ENCODE assay signal across 1 cellular context in the genomic region with DNA sequence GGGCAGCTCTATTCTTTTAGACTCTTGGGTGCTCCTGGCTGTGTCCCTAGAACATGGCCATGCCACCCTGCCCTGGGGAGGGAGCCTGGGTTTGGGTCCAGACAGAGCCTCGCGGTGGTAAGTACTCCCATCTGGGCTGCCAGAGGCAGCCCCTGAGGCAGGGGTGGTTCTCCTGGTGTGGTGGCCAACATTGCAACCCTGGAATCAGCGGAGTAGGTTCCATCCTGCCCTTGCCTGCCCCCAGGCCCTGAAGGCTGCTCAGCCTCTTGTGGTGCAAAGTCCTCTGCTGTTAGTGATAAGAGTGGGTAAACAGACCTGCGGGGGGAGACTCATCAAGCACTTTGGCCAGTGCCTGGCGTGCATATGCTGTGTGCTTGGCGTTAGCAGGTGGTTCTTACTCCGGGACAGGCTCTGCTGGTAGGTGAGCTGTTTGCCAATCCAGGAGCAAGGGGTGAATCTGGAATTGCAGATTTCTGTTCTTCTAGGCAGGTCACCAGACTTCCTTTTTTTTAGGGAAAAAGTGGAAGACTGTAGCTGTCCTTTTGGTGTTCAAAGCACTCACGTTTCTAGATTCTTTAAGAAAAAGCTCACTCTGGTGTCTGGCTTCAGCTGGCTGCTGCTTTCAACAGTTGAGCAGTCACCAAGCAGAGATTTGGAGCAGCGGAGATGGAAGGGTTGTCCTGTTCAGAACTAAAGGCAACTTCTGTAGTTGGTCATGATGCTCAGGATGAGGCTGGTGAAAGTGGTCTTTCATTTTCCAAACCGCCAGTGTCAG.
A peak's percentile ranks its signal among the peaks of the same experiment; 100 is the strongest.
TF ChIP-seq lines count a peak whose summit lies in the region.

No MANE protein-coding gene starts in this region.

TF ChIP-seq in HepG2, 621 proteins besides CTCF, POLR2A, EP300 and RAD21 (continued from another document and continues in another):
- TF ChIP-seq, protein P1, sequence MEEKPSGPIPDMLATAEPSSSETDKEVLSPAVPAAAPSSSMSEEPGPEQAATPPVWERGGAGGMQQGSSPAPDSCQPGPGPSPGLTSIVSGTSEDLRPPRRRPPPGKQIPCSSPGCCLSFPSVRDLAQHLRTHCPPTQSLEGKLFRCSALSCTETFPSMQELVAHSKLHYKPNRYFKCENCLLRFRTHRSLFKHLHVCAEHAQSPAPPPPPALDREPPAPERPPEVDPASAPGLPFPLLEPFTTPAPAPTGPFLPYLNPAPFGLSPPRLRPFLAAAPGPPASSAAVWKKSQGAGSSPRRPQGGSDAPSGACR (CRISPR knock-in tag; IDR thresholded peaks at IDR 0.05), result peak; percentile 97
- TF ChIP-seq, protein P2, sequence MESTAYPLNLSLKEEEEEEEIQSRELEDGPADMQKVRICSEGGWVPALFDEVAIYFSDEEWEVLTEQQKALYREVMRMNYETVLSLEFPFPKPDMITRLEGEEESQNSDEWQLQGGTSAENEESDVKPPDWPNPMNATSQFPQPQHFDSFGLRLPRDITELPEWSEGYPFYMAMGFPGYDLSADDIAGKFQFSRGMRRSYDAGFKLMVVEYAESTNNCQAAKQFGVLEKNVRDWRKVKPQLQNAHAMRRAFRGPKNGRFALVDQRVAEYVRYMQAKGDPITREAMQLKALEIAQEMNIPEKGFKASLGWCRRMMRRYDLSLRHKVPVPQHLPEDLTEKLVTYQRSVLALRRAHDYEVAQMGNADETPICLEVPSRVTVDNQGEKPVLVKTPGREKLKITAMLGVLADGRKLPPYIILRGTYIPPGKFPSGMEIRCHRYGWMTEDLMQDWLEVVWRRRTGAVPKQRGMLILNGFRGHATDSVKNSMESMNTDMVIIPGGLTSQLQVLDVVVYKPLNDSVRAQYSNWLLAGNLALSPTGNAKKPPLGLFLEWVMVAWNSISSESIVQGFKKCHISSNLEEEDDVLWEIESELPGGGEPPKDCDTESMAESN (CRISPR knock-in tag; conservative IDR thresholded peaks at IDR 0.05), result peak; percentile 97
- peak; percentile 96; the same call in 1 of the 2 replicates for TF ChIP-seq GATA4 (IDR thresholded peaks at IDR 0.05; ENCODE audit: borderline replicate concordance, low read depth)
- TF ChIP-seq HES4 (CRISPR knock-in tag; IDR thresholded peaks at IDR 0.05; ENCODE audit: borderline replicate concordance), result no peak
- peak; percentile 96; the same call in 1 of the 2 replicates for TF ChIP-seq ZKSCAN8 (CRISPR knock-in tag; IDR thresholded peaks at IDR 0.05; ENCODE audit: borderline replicate concordance)
- TF ChIP-seq, protein P3, sequence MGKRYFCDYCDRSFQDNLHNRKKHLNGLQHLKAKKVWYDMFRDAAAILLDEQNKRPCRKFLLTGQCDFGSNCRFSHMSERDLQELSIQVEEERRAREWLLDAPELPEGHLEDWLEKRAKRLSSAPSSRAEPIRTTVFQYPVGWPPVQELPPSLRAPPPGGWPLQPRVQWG (CRISPR knock-in tag; IDR thresholded peaks at IDR 0.05; ENCODE audit: borderline replicate concordance, low read depth), result no peak
- TF ChIP-seq HNRNPLL (IDR thresholded peaks at IDR 0.05; ENCODE audit: low read depth, low read length, poor library complexity, severe bottlenecking), result peak; percentile 47
- no peak for TF ChIP-seq SNRNP70 (IDR thresholded peaks at IDR 0.05; ENCODE audit: low read depth, low read length)
- TF ChIP-seq ZIK1 (CRISPR knock-in tag; IDR thresholded peaks at IDR 0.05; ENCODE audit: borderline replicate concordance, low read depth), result no peak; the same call in 1 of the 2 replicates
- TF ChIP-seq ZSCAN25 (CRISPR knock-in tag; IDR thresholded peaks at IDR 0.05), result peak; percentile 96
- TF ChIP-seq ZNF572 (CRISPR knock-in tag; IDR thresholded peaks at IDR 0.05), result 0 out of 2 replicates have a peak, but pooled peaks have one; percentile 26
- peak; percentile 91; the same call in 1 of the 2 replicates for TF ChIP-seq SNAI1 (CRISPR knock-in tag; IDR thresholded peaks at IDR 0.05; ENCODE audit: borderline replicate concordance)
- peak; percentile 82 for TF ChIP-seq ZNF670 (CRISPR knock-in tag; IDR thresholded peaks at IDR 0.05; ENCODE audit: borderline replicate concordance)
- peak; percentile 97 for TF ChIP-seq XRCC5 (optimal IDR thresholded peaks at IDR 0.05; ENCODE audit: low read length)
- TF ChIP-seq, protein P4, sequence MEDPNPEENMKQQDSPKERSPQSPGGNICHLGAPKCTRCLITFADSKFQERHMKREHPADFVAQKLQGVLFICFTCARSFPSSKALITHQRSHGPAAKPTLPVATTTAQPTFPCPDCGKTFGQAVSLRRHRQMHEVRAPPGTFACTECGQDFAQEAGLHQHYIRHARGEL (CRISPR knock-in tag; IDR thresholded peaks at IDR 0.05), result no peak
- TF ChIP-seq ETV6 (CRISPR knock-in tag; conservative IDR thresholded peaks at IDR 0.05), result 0 out of 2 replicates have a peak, but pooled peaks have one; percentile 29
- TF ChIP-seq, protein P5, sequence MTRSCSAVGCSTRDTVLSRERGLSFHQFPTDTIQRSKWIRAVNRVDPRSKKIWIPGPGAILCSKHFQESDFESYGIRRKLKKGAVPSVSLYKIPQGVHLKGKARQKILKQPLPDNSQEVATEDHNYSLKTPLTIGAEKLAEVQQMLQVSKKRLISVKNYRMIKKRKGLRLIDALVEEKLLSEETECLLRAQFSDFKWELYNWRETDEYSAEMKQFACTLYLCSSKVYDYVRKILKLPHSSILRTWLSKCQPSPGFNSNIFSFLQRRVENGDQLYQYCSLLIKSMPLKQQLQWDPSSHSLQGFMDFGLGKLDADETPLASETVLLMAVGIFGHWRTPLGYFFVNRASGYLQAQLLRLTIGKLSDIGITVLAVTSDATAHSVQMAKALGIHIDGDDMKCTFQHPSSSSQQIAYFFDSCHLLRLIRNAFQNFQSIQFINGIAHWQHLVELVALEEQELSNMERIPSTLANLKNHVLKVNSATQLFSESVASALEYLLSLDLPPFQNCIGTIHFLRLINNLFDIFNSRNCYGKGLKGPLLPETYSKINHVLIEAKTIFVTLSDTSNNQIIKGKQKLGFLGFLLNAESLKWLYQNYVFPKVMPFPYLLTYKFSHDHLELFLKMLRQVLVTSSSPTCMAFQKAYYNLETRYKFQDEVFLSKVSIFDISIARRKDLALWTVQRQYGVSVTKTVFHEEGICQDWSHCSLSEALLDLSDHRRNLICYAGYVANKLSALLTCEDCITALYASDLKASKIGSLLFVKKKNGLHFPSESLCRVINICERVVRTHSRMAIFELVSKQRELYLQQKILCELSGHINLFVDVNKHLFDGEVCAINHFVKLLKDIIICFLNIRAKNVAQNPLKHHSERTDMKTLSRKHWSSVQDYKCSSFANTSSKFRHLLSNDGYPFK (CRISPR knock-in tag; IDR thresholded peaks at IDR 0.05; ENCODE audit: borderline replicate concordance), result peak; percentile 73; the same call in 1 of the 2 replicates
- TF ChIP-seq SRF (IDR thresholded peaks at IDR 0.05; ENCODE audit: low read depth, low read length), result no peak
- peak; percentile 80; the same call in 1 of the 2 replicates for TF ChIP-seq POGZ (CRISPR knock-in tag; IDR thresholded peaks at IDR 0.05)
- TF ChIP-seq, protein P6, sequence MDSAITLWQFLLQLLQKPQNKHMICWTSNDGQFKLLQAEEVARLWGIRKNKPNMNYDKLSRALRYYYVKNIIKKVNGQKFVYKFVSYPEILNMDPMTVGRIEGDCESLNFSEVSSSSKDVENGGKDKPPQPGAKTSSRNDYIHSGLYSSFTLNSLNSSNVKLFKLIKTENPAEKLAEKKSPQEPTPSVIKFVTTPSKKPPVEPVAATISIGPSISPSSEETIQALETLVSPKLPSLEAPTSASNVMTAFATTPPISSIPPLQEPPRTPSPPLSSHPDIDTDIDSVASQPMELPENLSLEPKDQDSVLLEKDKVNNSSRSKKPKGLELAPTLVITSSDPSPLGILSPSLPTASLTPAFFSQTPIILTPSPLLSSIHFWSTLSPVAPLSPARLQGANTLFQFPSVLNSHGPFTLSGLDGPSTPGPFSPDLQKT (CRISPR knock-in tag; IDR thresholded peaks at IDR 0.05; ENCODE audit: borderline replicate concordance), result no peak
- TF ChIP-seq, protein P7, sequence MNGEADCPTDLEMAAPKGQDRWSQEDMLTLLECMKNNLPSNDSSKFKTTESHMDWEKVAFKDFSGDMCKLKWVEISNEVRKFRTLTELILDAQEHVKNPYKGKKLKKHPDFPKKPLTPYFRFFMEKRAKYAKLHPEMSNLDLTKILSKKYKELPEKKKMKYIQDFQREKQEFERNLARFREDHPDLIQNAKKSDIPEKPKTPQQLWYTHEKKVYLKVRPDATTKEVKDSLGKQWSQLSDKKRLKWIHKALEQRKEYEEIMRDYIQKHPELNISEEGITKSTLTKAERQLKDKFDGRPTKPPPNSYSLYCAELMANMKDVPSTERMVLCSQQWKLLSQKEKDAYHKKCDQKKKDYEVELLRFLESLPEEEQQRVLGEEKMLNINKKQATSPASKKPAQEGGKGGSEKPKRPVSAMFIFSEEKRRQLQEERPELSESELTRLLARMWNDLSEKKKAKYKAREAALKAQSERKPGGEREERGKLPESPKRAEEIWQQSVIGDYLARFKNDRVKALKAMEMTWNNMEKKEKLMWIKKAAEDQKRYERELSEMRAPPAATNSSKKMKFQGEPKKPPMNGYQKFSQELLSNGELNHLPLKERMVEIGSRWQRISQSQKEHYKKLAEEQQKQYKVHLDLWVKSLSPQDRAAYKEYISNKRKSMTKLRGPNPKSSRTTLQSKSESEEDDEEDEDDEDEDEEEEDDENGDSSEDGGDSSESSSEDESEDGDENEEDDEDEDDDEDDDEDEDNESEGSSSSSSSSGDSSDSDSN (CRISPR knock-in tag; IDR thresholded peaks at IDR 0.05), result peak; percentile 93
- TF ChIP-seq, protein P8, sequence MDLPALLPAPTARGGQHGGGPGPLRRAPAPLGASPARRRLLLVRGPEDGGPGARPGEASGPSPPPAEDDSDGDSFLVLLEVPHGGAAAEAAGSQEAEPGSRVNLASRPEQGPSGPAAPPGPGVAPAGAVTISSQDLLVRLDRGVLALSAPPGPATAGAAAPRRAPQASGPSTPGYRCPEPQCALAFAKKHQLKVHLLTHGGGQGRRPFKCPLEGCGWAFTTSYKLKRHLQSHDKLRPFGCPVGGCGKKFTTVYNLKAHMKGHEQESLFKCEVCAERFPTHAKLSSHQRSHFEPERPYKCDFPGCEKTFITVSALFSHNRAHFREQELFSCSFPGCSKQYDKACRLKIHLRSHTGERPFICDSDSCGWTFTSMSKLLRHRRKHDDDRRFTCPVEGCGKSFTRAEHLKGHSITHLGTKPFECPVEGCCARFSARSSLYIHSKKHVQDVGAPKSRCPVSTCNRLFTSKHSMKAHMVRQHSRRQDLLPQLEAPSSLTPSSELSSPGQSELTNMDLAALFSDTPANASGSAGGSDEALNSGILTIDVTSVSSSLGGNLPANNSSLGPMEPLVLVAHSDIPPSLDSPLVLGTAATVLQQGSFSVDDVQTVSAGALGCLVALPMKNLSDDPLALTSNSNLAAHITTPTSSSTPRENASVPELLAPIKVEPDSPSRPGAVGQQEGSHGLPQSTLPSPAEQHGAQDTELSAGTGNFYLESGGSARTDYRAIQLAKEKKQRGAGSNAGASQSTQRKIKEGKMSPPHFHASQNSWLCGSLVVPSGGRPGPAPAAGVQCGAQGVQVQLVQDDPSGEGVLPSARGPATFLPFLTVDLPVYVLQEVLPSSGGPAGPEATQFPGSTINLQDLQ (CRISPR knock-in tag; IDR thresholded peaks at IDR 0.05), result no peak
- TF ChIP-seq LCORL (IDR thresholded peaks at IDR 0.05), result 0 out of 2 replicates have a peak, but pooled peaks have one; percentile 10
- TF ChIP-seq LCORL (CRISPR knock-in tag; IDR thresholded peaks at IDR 0.05), result peak; percentile 99
- TF ChIP-seq, protein P9, sequence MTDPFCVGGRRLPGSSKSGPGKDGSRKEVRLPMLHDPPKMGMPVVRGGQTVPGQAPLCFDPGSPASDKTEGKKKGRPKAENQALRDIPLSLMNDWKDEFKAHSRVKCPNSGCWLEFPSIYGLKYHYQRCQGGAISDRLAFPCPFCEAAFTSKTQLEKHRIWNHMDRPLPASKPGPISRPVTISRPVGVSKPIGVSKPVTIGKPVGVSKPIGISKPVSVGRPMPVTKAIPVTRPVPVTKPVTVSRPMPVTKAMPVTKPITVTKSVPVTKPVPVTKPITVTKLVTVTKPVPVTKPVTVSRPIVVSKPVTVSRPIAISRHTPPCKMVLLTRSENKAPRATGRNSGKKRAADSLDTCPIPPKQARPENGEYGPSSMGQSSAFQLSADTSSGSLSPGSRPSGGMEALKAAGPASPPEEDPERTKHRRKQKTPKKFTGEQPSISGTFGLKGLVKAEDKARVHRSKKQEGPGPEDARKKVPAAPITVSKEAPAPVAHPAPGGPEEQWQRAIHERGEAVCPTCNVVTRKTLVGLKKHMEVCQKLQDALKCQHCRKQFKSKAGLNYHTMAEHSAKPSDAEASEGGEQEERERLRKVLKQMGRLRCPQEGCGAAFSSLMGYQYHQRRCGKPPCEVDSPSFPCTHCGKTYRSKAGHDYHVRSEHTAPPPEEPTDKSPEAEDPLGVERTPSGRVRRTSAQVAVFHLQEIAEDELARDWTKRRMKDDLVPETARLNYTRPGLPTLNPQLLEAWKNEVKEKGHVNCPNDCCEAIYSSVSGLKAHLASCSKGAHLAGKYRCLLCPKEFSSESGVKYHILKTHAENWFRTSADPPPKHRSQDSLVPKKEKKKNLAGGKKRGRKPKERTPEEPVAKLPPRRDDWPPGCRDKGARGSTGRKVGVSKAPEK (CRISPR knock-in tag; IDR thresholded peaks at IDR 0.05; ENCODE audit: borderline replicate concordance), result peak; percentile 82; the same call in 1 of the 2 replicates
- no peak; the same call in 1 of the 2 replicates for TF ChIP-seq CENPT (CRISPR knock-in tag; IDR thresholded peaks at IDR 0.05; ENCODE audit: low read depth)
- peak; percentile 99; the same call in 1 of the 2 replicates for TF ChIP-seq ZNF788 (CRISPR knock-in tag; IDR thresholded peaks at IDR 0.05; ENCODE audit: borderline replicate concordance)
- TF ChIP-seq NR3C1 (CRISPR knock-in tag; IDR thresholded peaks at IDR 0.05), result no peak
- no peak for TF ChIP-seq PHB2 (IDR thresholded peaks at IDR 0.05; ENCODE audit: partially characterized antibody)
- TF ChIP-seq, protein P10, sequence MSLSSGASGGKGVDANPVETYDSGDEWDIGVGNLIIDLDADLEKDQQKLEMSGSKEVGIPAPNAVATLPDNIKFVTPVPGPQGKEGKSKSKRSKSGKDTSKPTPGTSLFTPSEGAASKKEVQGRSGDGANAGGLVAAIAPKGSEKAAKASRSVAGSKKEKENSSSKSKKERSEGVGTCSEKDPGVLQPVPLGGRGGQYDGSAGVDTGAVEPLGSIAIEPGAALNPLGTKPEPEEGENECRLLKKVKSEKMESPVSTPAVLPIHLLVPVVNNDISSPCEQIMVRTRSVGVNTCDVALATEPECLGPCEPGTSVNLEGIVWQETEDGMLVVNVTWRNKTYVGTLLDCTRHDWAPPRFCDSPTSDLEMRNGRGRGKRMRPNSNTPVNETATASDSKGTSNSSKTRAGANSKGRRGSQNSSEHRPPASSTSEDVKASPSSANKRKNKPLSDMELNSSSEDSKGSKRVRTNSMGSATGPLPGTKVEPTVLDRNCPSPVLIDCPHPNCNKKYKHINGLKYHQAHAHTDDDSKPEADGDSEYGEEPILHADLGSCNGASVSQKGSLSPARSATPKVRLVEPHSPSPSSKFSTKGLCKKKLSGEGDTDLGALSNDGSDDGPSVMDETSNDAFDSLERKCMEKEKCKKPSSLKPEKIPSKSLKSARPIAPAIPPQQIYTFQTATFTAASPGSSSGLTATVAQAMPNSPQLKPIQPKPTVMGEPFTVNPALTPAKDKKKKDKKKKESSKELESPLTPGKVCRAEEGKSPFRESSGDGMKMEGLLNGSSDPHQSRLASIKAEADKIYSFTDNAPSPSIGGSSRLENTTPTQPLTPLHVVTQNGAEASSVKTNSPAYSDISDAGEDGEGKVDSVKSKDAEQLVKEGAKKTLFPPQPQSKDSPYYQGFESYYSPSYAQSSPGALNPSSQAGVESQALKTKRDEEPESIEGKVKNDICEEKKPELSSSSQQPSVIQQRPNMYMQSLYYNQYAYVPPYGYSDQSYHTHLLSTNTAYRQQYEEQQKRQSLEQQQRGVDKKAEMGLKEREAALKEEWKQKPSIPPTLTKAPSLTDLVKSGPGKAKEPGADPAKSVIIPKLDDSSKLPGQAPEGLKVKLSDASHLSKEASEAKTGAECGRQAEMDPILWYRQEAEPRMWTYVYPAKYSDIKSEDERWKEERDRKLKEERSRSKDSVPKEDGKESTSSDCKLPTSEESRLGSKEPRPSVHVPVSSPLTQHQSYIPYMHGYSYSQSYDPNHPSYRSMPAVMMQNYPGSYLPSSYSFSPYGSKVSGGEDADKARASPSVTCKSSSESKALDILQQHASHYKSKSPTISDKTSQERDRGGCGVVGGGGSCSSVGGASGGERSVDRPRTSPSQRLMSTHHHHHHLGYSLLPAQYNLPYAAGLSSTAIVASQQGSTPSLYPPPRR (CRISPR knock-in tag; IDR thresholded peaks at IDR 0.05; ENCODE audit: borderline replicate concordance), result peak; percentile 95
- TF ChIP-seq SSRP1 (CRISPR knock-in tag; IDR thresholded peaks at IDR 0.05), result peak; percentile 98
